Comparison of ENCODE assay signal across 29 cellular contexts in genomic region chr3:75334299-75334698, GRCh38.
"Had no signal": no experiment of that assay in that cellular context is flagged by ENCODE, and none has a peak within 500 bp of the region (broad histone marks: within the 10 kb centered on the region; RNA-seq: fewer than 3 reads in every experiment).

No MANE protein-coding gene starts in this region.

- H3K9ac ChIP-seq: neural progenitor cell had no signal

- H3K4me2 ChIP-seq: neural progenitor cell, smooth muscle cell had no signal

- H3K36me3 ChIP-seq: neural progenitor cell, pancreas, prostate gland, right atrium auricular region, right lobe of liver, sigmoid colon, spleen, suprapubic skin, tibial artery, transverse colon, upper lobe of right lung, uterus had no signal

- H3K4me1 ChIP-seq: neural progenitor cell, pancreas, prostate gland, right atrium auricular region, right lobe of liver, suprapubic skin, upper lobe of right lung, uterus had no signal

- DNase-seq: naive thymus-derived CD4-positive, alpha-beta T cell; natural killer cell; occipital lobe; pancreas; retina; right lobe of liver; sigmoid colon; spleen; stimulated activated CD4-positive, alpha-beta T cell treated with anti-CD3 and anti-CD28 coated beads, Interleukin-12 subunit alpha, Interleukin-12 subunit beta, amount 100 ng/mL, for 4 hours; stimulated activated CD4-positive, alpha-beta T cell treated with anti-CD3 and anti-CD28 coated beads, Interleukin-1b, Interleukin-23, amount 100 ng/mL, for 48 hours; stimulated activated CD4-positive, alpha-beta T cell treated with anti-CD3 and anti-CD28 coated beads, Interleukin-4, amount 100 ng/mL, for 1 hour; stimulated activated CD4-positive, alpha-beta T cell treated with anti-CD3 and anti-CD28 coated beads, Interleukin-4, amount 100 ng/mL, for 4 hours; stimulated activated CD8-positive, alpha-beta memory T cell treated with anti-CD3 and anti-CD28 coated beads, Interleukin-4, amount 100 ng/mL, for 48 hours; stimulated activated naive CD4-positive, alpha-beta T cell; stimulated activated naive CD8-positive, alpha-beta T cell treated with anti-CD3 and anti-CD28 coated beads, Interleukin-15, amount 100 ng/mL, for 72 hours; stimulated activated naive CD8-positive, alpha-beta T cell treated with anti-CD3 and anti-CD28 coated beads, Interleukin-15, Interleukin-2, amounts not matched to agents 100 U/mL and 50 U/mL, for 24 hours; substantia nigra; testis; tibial artery; transverse colon; upper lobe of right lung; uterus had no signal

- H2AFZ ChIP-seq: neural progenitor cell had no signal

- H3K4me3 ChIP-seq: neural progenitor cell, pancreas, prostate gland, right atrium auricular region, right lobe of liver, sigmoid colon, skin epidermis, smooth muscle cell, spleen, suprapubic skin, testis, tibial artery, transverse colon, upper lobe of right lung, uterus had no signal

- H3K27me3 ChIP-seq: neural progenitor cell, pancreas, right atrium auricular region, right lobe of liver, sigmoid colon, spleen, suprapubic skin, testis, tibial artery, transverse colon, upper lobe of right lung, uterus had no signal

- ATAC-seq: naive thymus-derived CD4-positive, alpha-beta T cell; natural killer cell; pancreas; right lobe of liver; stimulated activated memory B cell treated with anti-CD40 and anti-IgM and Interleukin-4, amounts not matched to agents 10 μg/mL and 1 μg/mL and 100 μg/mL, for 72 hours; stimulated activated naive CD8-positive, alpha-beta T cell treated with anti-CD3 and anti-CD28 coated beads, Interleukin-15, amount 100 ng/mL, for 72 hours; stimulated activated naive CD8-positive, alpha-beta T cell treated with anti-CD3 and anti-CD28 coated beads, Interleukin-15, Interleukin-2, amounts not matched to agents 100 U/mL and 50 U/mL, for 24 hours; upper lobe of right lung had no signal

- H3K9me3 ChIP-seq: pancreas, prostate gland, right atrium auricular region, right lobe of liver, sigmoid colon, spleen, suprapubic skin, testis, tibial artery, transverse colon, upper lobe of right lung, uterus had no signal

- H3K27ac ChIP-seq: neural progenitor cell, pancreas, prostate gland, right lobe of liver, sigmoid colon, skin epidermis, spleen, suprapubic skin, testis, tibial artery, transverse colon, upper lobe of right lung, uterus had no signal
